22 cellular contexts compared by ENCODE assay signal in genomic region chr4:184217569-184218131, GRCh38. TPM values are rescaled to one million over a fixed set of nuclear protein-coding genes. Genes with fewer than 3 reads are reported as not detected.
"Had no signal": no experiment of that assay in that cellular context is flagged by ENCODE, and none has a peak within 500 bp of the region (broad histone marks: within the 10 kb centered on the region; RNA-seq: fewer than 3 reads in every experiment).

TSS of gene ENPP6 (minus strand) at chr4:184217873. CDS start at chr4:184217819, 54 bp downstream.

- ATAC-seq: activated CD8-positive, alpha-beta T cell treated with anti-CD3 and anti-CD28 coated beads for 36 hours; activated naive CD8-positive, alpha-beta T cell treated with anti-CD3 and anti-CD28 coated beads, Interleukin-2, amount 50 U/mL, for 24 hours; esophagus mucosa; left colon; lower lobe of right lung; pancreas; stimulated activated memory B cell treated with anti-CD40 and anti-IgM and Interleukin-4, amounts not matched to agents 10 μg/mL and 1 μg/mL and 100 μg/mL, for 72 hours; T-cell; WTC11 had no signal

- H3K27ac Mint-ChIP-seq: activated CD8-positive, alpha-beta T cell treated with anti-CD3 and anti-CD28 coated beads for 36 hours; activated naive CD4-positive, alpha-beta T cell treated with anti-CD3 and anti-CD28 coated beads, Interleukin-2, amount 10 ng/mL, durations not matched to agents 7 days and 5 days; activated naive CD8-positive, alpha-beta T cell treated with anti-CD3 and anti-CD28 coated beads, Interleukin-2, amount 50 U/mL, for 24 hours; activated T-helper 2 cell treated with anti-CD3 and anti-CD28 coated beads, Interferon-gamma antibody, Interleukin-2, Interleukin-4, amounts not matched to agents 10 μg/mL and 5 μg/mL and 100 μg/mL, durations not matched to agents 14 hours and 24 hours and 36 hours; brain; mesothelial cell of epicardium; stimulated activated memory B cell treated with anti-CD40 and anti-IgM and Interleukin-4, amounts not matched to agents 10 μg/mL and 1 μg/mL and 100 μg/mL, for 72 hours; T-cell; WTC11 had no signal

- DNase-seq: activated CD4-positive, alpha-beta T cell treated with anti-CD3 and anti-CD28 coated beads for 48 hours; activated CD8-positive, alpha-beta T cell treated with anti-CD3 and anti-CD28 coated beads for 36 hours; activated naive CD4-positive, alpha-beta T cell treated with anti-CD3 and anti-CD28 coated beads, Interleukin-2, amount 10 ng/mL, durations not matched to agents 7 days and 5 days; activated naive CD8-positive, alpha-beta T cell treated with anti-CD3 and anti-CD28 coated beads, Interleukin-2, amount 50 U/mL, for 24 hours; activated T-cell treated with anti-CD3 and anti-CD28 coated beads, Interleukin-2, amount 50 U/mL, for 1 hour; effector CD8-positive, alpha-beta T cell; left colon; lower lobe of right lung; pancreas; sigmoid colon; SK-N-SH; spleen; stimulated activated CD4-positive, alpha-beta T cell treated with anti-CD3 and anti-CD28 coated beads, Interleukin-4, amount 100 ng/mL, for 4 hours; T-cell; tibial artery had no signal

- H3K4me1 Mint-ChIP-seq: activated naive CD4-positive, alpha-beta T cell treated with anti-CD3 and anti-CD28 coated beads, Interleukin-2, amount 10 ng/mL, durations not matched to agents 7 days and 5 days; activated naive CD8-positive, alpha-beta T cell treated with anti-CD3 and anti-CD28 coated beads, Interleukin-2, amount 50 U/mL, for 24 hours; stimulated activated memory B cell treated with anti-CD40 and anti-IgM and Interleukin-4, amounts not matched to agents 10 μg/mL and 1 μg/mL and 100 μg/mL, for 72 hours; T-cell had no signal

- H3K4me3 Mint-ChIP-seq: activated CD8-positive, alpha-beta T cell treated with anti-CD3 and anti-CD28 coated beads for 36 hours; activated naive CD4-positive, alpha-beta T cell treated with anti-CD3 and anti-CD28 coated beads, Interleukin-2, amount 10 ng/mL, durations not matched to agents 7 days and 5 days; activated naive CD8-positive, alpha-beta T cell treated with anti-CD3 and anti-CD28 coated beads, Interleukin-2, amount 50 U/mL, for 24 hours; mesothelial cell of epicardium; stimulated activated memory B cell treated with anti-CD40 and anti-IgM and Interleukin-4, amounts not matched to agents 10 μg/mL and 1 μg/mL and 100 μg/mL, for 72 hours; T-cell; WTC11 had no signal

- H3K36me3 Mint-ChIP-seq: brain; mesothelial cell of epicardium; stimulated activated memory B cell treated with anti-CD40 and anti-IgM and Interleukin-4, amounts not matched to agents 10 μg/mL and 1 μg/mL and 100 μg/mL, for 72 hours; T-cell had no signal

- H3K9me3 Mint-ChIP-seq: activated CD8-positive, alpha-beta T cell treated with anti-CD3 and anti-CD28 coated beads for 36 hours; activated naive CD8-positive, alpha-beta T cell treated with anti-CD3 and anti-CD28 coated beads, Interleukin-2, amount 50 U/mL, for 24 hours; mesothelial cell of epicardium; stimulated activated memory B cell treated with anti-CD40 and anti-IgM and Interleukin-4, amounts not matched to agents 10 μg/mL and 1 μg/mL and 100 μg/mL, for 72 hours; T-cell had no signal

RNA-seq across cellular contexts. Expression of gene ENPP6, which starts in this region (rescaled TPM):
- total RNA-seq: esophagus mucosa, myocyte, T-cell had no signal
